ENCODE assay signal across 1 cellular context in the genomic region with DNA sequence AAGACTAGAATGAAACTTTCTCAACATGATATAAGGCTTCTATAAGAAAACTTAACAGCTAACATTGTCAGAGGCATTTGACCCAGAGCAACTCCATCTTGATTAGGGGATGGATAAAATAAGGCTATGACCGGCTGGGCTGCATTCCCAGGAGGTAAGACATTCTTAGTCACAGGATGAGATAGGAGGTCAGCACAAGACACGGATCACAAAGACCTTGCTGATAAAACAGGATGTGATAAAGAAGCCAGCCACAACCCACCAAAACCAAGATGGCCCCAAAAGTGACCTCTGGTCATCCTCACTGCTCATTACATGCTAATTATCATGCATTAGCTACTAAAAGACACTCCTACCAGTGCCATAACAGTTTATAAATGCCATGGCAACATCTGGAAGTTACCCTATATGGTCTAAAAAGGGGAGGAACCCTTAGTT.
A peak's percentile ranks its signal among the peaks of the same experiment; 100 is the strongest.
TF ChIP-seq lines count a peak whose summit lies in the region.

No MANE protein-coding gene starts in this region.

TF ChIP-seq in K562, 482 proteins besides CTCF, POLR2A, EP300 and RAD21 (continued from another document and continues in another):
- TF ChIP-seq, protein P1, sequence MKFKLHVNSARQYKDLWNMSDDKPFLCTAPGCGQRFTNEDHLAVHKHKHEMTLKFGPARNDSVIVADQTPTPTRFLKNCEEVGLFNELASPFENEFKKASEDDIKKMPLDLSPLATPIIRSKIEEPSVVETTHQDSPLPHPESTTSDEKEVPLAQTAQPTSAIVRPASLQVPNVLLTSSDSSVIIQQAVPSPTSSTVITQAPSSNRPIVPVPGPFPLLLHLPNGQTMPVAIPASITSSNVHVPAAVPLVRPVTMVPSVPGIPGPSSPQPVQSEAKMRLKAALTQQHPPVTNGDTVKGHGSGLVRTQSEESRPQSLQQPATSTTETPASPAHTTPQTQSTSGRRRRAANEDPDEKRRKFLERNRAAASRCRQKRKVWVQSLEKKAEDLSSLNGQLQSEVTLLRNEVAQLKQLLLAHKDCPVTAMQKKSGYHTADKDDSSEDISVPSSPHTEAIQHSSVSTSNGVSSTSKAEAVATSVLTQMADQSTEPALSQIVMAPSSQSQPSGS (CRISPR knock-in tag; IDR thresholded peaks at IDR 0.05): no peak
- TF ChIP-seq NFXL1 (CRISPR knock-in tag; IDR thresholded peaks at IDR 0.05) (no peak), ZNF311 (CRISPR knock-in tag; IDR thresholded peaks at IDR 0.05) (peak; percentile 93), GTF3C2 (IDR thresholded peaks at IDR 0.05; ENCODE audit: borderline replicate concordance, extremely low read depth, insufficient read length) (no peak), CHD4 (IDR thresholded peaks at IDR 0.05; ENCODE audit: insufficient read depth, insufficient replicate concordance, low read depth, low read length, poor library complexity, severe bottlenecking) (no peak), FOXP1 (CRISPR knock-in tag; IDR thresholded peaks at IDR 0.05) (no peak), TCF3 (CRISPR knock-in tag; IDR thresholded peaks at IDR 0.05) (no peak), ARNT (IDR thresholded peaks at IDR 0.05) (no peak), NFE2L1 (tag; IDR thresholded peaks at IDR 0.05; ENCODE audit: borderline replicate concordance, low read depth) (no peak), E2F6 (IDR thresholded peaks at IDR 0.05; ENCODE audit: borderline replicate concordance in 1 of 2, extremely low read depth in 1 of 2, insufficient read depth in 1 of 2, insufficient read length in 1 of 2, low read depth in 1 of 2, low read length in 1 of 2, poor library complexity in 1 of 2, severe bottlenecking in 1 of 2) (no peak), KAT7 (CRISPR knock-in tag; IDR thresholded peaks at IDR 0.05; ENCODE audit: borderline replicate concordance) (no peak), RB1 (IDR thresholded peaks at IDR 0.05; ENCODE audit: low read depth) (no peak), ZNF785 (CRISPR knock-in tag; IDR thresholded peaks at IDR 0.05) (no peak), ZNF239 (CRISPR knock-in tag; IDR thresholded peaks at IDR 0.05) (peak; percentile 83), ZC3H8 (IDR thresholded peaks at IDR 0.05) (no peak), ZNF184 (CRISPR knock-in tag; IDR thresholded peaks at IDR 0.05) (no peak), FOS (IDR thresholded peaks at IDR 0.05; ENCODE audit: extremely low read depth, insufficient read length) (no peak), DDX20 (tag; IDR thresholded peaks at IDR 0.05; ENCODE audit: low read depth) (peak; percentile 91), PML (IDR thresholded peaks at IDR 0.05; ENCODE audit: low read length) (no peak), REST (CRISPR knock-in tag; IDR thresholded peaks at IDR 0.05; ENCODE audit: low read depth) (no peak), ZNF780A (CRISPR knock-in tag; IDR thresholded peaks at IDR 0.05) (no peak), PHF21A (IDR thresholded peaks at IDR 0.05; ENCODE audit: borderline replicate concordance, low read depth) (no peak), IRF1 (CRISPR knock-in tag; IDR thresholded peaks at IDR 0.05; ENCODE audit: borderline replicate concordance) (no peak), TBL1XR1 (IDR thresholded peaks at IDR 0.05; ENCODE audit: low read length in 2 of 2) (no peak), MCM5 (IDR thresholded peaks at IDR 0.05; ENCODE audit: low read depth) (no peak), KAT8 (IDR thresholded peaks at IDR 0.05; ENCODE audit: low read depth) (no peak), RBM14 (IDR thresholded peaks at IDR 0.05; ENCODE audit: borderline replicate concordance, insufficient read depth, low read depth, low read length) (no peak), SAFB (IDR thresholded peaks at IDR 0.05; ENCODE audit: borderline replicate concordance, low read depth, low read length) (no peak), MYNN (IDR thresholded peaks at IDR 0.05) (no peak), MYNN (CRISPR knock-in tag; IDR thresholded peaks at IDR 0.05) (no peak), BCL6 (CRISPR knock-in tag; IDR thresholded peaks at IDR 0.05) (no peak), GTF2E2 (tag; IDR thresholded peaks at IDR 0.05) (no peak), PTRF (tag; IDR thresholded peaks at IDR 0.05) (peak; percentile 87), HDAC8 (tag; IDR thresholded peaks at IDR 0.05) (no peak), ARID1B (IDR thresholded peaks at IDR 0.05) (peak; percentile 25; the same call in 1 of the 2 replicates), EZH2 (IDR thresholded peaks at IDR 0.05; ENCODE audit: borderline replicate concordance, low read depth, low read length) (no peak), MTA3 (IDR thresholded peaks at IDR 0.05; ENCODE audit: borderline replicate concordance) (no peak), RBBP5 (IDR thresholded peaks at IDR 0.05; ENCODE audit: borderline replicate concordance, insufficient read depth, low read length, poor library complexity, severe bottlenecking) (no peak), JUNB (CRISPR knock-in tag; conservative IDR thresholded peaks at IDR 0.05) (no peak), PRPF4 (IDR thresholded peaks at IDR 0.05; ENCODE audit: insufficient read depth, low read depth, low read length, poor library complexity, severe bottlenecking) (no peak), IRF9 (tag; IDR thresholded peaks at IDR 0.05) (no peak), HEY1 (CRISPR knock-in tag; IDR thresholded peaks at IDR 0.05; ENCODE audit: borderline replicate concordance) (no peak), ZNF511 (CRISPR knock-in tag; IDR thresholded peaks at IDR 0.05) (no peak)
- TF ChIP-seq, protein P2, sequence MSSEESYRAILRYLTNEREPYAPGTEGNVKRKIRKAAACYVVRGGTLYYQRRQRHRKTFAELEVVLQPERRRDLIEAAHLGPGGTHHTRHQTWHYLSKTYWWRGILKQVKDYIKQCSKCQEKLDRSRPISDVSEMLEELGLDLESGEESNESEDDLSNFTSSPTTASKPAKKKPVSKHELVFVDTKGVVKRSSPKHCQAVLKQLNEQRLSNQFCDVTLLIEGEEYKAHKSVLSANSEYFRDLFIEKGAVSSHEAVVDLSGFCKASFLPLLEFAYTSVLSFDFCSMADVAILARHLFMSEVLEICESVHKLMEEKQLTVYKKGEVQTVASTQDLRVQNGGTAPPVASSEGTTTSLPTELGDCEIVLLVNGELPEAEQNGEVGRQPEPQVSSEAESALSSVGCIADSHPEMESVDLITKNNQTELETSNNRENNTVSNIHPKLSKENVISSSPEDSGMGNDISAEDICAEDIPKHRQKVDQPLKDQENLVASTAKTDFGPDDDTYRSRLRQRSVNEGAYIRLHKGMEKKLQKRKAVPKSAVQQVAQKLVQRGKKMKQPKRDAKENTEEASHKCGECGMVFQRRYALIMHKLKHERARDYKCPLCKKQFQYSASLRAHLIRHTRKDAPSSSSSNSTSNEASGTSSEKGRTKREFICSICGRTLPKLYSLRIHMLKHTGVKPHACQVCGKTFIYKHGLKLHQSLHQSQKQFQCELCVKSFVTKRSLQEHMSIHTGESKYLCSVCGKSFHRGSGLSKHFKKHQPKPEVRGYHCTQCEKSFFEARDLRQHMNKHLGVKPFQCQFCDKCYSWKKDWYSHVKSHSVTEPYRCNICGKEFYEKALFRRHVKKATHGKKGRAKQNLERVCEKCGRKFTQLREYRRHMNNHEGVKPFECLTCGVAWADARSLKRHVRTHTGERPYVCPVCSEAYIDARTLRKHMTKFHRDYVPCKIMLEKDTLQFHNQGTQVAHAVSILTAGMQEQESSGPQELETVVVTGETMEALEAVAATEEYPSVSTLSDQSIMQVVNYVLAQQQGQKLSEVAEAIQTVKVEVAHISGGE (CRISPR knock-in tag; IDR thresholded peaks at IDR 0.05): peak in 1 of 3 experiments; percentile 54; a peak in 1 of 6 replicates
- TF ChIP-seq, protein P3, sequence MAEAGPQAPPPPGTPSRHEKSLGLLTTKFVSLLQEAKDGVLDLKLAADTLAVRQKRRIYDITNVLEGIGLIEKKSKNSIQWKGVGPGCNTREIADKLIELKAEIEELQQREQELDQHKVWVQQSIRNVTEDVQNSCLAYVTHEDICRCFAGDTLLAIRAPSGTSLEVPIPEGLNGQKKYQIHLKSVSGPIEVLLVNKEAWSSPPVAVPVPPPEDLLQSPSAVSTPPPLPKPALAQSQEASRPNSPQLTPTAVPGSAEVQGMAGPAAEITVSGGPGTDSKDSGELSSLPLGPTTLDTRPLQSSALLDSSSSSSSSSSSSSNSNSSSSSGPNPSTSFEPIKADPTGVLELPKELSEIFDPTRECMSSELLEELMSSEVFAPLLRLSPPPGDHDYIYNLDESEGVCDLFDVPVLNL (CRISPR knock-in tag; IDR thresholded peaks at IDR 0.05; ENCODE audit: low read depth): no peak
- TF ChIP-seq, protein P4, sequence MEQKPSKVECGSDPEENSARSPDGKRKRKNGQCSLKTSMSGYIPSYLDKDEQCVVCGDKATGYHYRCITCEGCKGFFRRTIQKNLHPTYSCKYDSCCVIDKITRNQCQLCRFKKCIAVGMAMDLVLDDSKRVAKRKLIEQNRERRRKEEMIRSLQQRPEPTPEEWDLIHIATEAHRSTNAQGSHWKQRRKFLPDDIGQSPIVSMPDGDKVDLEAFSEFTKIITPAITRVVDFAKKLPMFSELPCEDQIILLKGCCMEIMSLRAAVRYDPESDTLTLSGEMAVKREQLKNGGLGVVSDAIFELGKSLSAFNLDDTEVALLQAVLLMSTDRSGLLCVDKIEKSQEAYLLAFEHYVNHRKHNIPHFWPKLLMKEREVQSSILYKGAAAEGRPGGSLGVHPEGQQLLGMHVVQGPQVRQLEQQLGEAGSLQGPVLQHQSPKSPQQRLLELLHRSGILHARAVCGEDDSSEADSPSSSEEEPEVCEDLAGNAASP (IDR thresholded peaks at IDR 0.05): no peak
